ENCODE assay signal across 11 cellular contexts in the genomic region with DNA sequence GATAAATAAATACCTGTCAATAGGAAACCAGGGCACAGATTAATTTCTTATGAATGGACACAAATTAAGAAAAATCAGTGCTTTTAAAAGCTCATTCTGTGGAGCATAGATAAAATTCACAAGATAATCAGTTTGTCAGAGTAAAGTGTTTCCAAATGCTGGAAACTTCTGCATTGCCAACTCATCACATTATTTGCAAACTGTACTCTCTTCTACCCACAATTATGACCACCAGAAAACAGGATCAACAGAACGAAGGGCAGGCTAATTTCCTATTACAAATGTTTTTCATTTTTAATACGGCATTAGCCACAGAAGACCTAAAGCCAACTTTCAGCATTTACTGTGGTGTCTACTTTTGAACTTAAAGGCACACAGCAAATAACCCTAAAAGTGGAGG. TPM values are rescaled to one million over a fixed set of nuclear protein-coding genes. Genes with fewer than 3 reads are reported as not detected.
DNase-seq lines count a peak whose midpoint lies in the region; ATAC-seq and TF ChIP-seq lines count a peak whose summit lies in the region.
"Had no signal": no experiment of that assay in that cellular context is flagged by ENCODE, and none has a peak within 500 bp of the region (broad histone marks: within the 10 kb centered on the region; RNA-seq: fewer than 3 reads in every experiment).

No MANE protein-coding gene starts in this region.

- no peaks in the 10 kb centered on the region for H3K9me3 ChIP-seq in HUES48 (ENCODE audit: control insufficient read depth, insufficient read depth, low read length)
- H3K9me3 ChIP-seq in iPS-20b (ENCODE audit: insufficient read depth, low read depth, low read length), result no peaks in the 10 kb centered on the region
- H3K9me3 ChIP-seq in stomach smooth muscle (ENCODE audit: control insufficient read depth in 2 of 2, low read length in 2 of 2), result no peaks in the 10 kb centered on the region
- H3K9me3 ChIP-seq in mucosa of descending colon, result no peaks in the 10 kb centered on the region

- no peak for TF ChIP-seq CTCF in mucosa of descending colon (IDR thresholded peaks at IDR 0.05)

- intact Hi-C loops in mucosa of descending colon (cut with DNase I, micrococcal nuclease), result loop anchor here (10.0 kb wide), 2 partner anchors 59 to 139 kb away; no protein-coding TSS in a partner anchor

- H3K9ac ChIP-seq in HUES48 (ENCODE audit: low read depth, low read length) (peak overlapping the region; percentile 14; the same call in 1 of the 2 replicates), iPS-20b (ENCODE audit: low read depth, low read length) (peak overlapping the region; percentile 37; the same call in 1 of the 2 replicates), stomach smooth muscle (ENCODE audit: low read length in 2 of 2) (peak overlapping the region; percentile 87 to 89)

- H3K36me3 Mint-ChIP-seq in natural killer cell treated with Interleukin-12 subunit alpha and Interleukin-12 subunit beta and Interleukin-15 and Interleukin-18, amount 100 ng/mL, for 72 hours, result no peaks in the 10 kb centered on the region

- H3K27ac Mint-ChIP-seq in natural killer cell treated with Interleukin-12 subunit alpha and Interleukin-12 subunit beta and Interleukin-15 and Interleukin-18, amount 100 ng/mL, for 72 hours, result no peak overlapping the region
- H3K27ac Mint-ChIP-seq: activated naive CD4-positive, alpha-beta T cell treated with anti-CD3 and anti-CD28 coated beads for 36 hours had no signal

- ATAC-seq in mucosa of descending colon, result no peak
- no peak for ATAC-seq in natural killer cell treated with Interleukin-12 subunit alpha and Interleukin-12 subunit beta and Interleukin-15 and Interleukin-18, amount 100 ng/mL, for 72 hours

- peaks cover 47% of the 10 kb centered on the region for H3K4me1 ChIP-seq in HUES48 (ENCODE audit: control insufficient read depth, insufficient read depth, low read length)
- peaks cover 34% of the 10 kb centered on the region; the same call in 1 of the 2 replicates for H3K4me1 ChIP-seq in iPS-20b (ENCODE audit: insufficient read depth, low read length)
- peaks cover 56% of the 10 kb centered on the region for H3K4me1 ChIP-seq in stomach smooth muscle (ENCODE audit: control insufficient read depth, insufficient read depth, low read length)
- H3K4me1 ChIP-seq in mucosa of descending colon (ENCODE audit: low read depth), result peaks cover 14% of the 10 kb centered on the region

- H3K4me3 Mint-ChIP-seq in natural killer cell treated with Interleukin-12 subunit alpha and Interleukin-12 subunit beta and Interleukin-15 and Interleukin-18, amount 100 ng/mL, for 72 hours, result no peak overlapping the region
- H3K4me3 Mint-ChIP-seq: activated naive CD4-positive, alpha-beta T cell treated with anti-CD3 and anti-CD28 coated beads for 36 hours had no signal

- peak overlapping the region; percentile 71 for H3K4me3 ChIP-seq in HUES48 (ENCODE audit: low read depth, low read length)
- H3K4me3 ChIP-seq in iPS-20b (ENCODE audit: low read length), result peak overlapping the region; percentile 76
- peak overlapping the region; percentile 79 to 82 for H3K4me3 ChIP-seq in stomach smooth muscle (ENCODE audit: low read length in 2 of 2)
- no peak overlapping the region for H3K4me3 ChIP-seq in mucosa of descending colon
- H3K4me3 ChIP-seq: lung had no signal

- peaks cover 9 to 10% of the 10 kb centered on the region in 2 donors for H3K4me1 Mint-ChIP-seq in natural killer cell treated with Interleukin-12 subunit alpha and Interleukin-12 subunit beta and Interleukin-15 and Interleukin-18, amount 100 ng/mL, for 72 hours (ENCODE audit: low read depth in 2 of 2)

- peaks cover 13 to 14% of the 10 kb centered on the region in 2 donors for H3K27me3 Mint-ChIP-seq in natural killer cell treated with Interleukin-12 subunit alpha and Interleukin-12 subunit beta and Interleukin-15 and Interleukin-18, amount 100 ng/mL, for 72 hours

- H3K36me3 ChIP-seq in HUES48 (ENCODE audit: control insufficient read depth, insufficient read depth, low read length) (peaks cover 36% of the 10 kb centered on the region), iPS-20b (ENCODE audit: insufficient read depth, low read depth, low read length) (peaks cover 33% of the 10 kb centered on the region), stomach smooth muscle (ENCODE audit: control insufficient read depth in 2 of 2, insufficient read depth in 2 of 2, low read length in 2 of 2) (no peaks in the 10 kb centered on the region), mucosa of descending colon (ENCODE audit: low read depth) (no peaks in the 10 kb centered on the region)

- no peaks in the 10 kb centered on the region for H3K9me3 Mint-ChIP-seq in natural killer cell treated with Interleukin-12 subunit alpha and Interleukin-12 subunit beta and Interleukin-15 and Interleukin-18, amount 100 ng/mL, for 72 hours
- H3K9me3 Mint-ChIP-seq: activated naive CD4-positive, alpha-beta T cell treated with anti-CD3 and anti-CD28 coated beads for 36 hours had no signal

- no peak overlapping the region for H3K27ac ChIP-seq in HUES48 (ENCODE audit: low read depth, low read length)
- H3K27ac ChIP-seq in iPS-20b (ENCODE audit: low read length), result no peak overlapping the region
- peak overlapping the region; percentile 89 for H3K27ac ChIP-seq in stomach smooth muscle (ENCODE audit: low read length)

- no peaks in the 10 kb centered on the region for H3K27me3 ChIP-seq in HUES48 (ENCODE audit: control insufficient read depth, insufficient read depth, low read length)
- H3K27me3 ChIP-seq in iPS-20b (ENCODE audit: insufficient read depth, low read length), result 0 out of 2 replicates have a peak, but pooled peaks cover 5% of the 10 kb centered on the region
- no peaks in the 10 kb centered on the region for H3K27me3 ChIP-seq in stomach smooth muscle (ENCODE audit: control insufficient read depth in 1 of 2, insufficient read depth in 2 of 2, low read length in 2 of 2)

- DNase-seq in amniotic epithelial cell (ENCODE audit: low read depth), result peak; percentile 52
- DNase-seq in mucosa of descending colon, result no peak
- no peak for DNase-seq in natural killer cell treated with Interleukin-12 subunit alpha and Interleukin-12 subunit beta and Interleukin-15 and Interleukin-18, amount 100 ng/mL, for 72 hours (ENCODE audit: low spot score)
- DNase-seq in NCI-H146 treated with DMSO at 0.1 percent for 48 hours (lab: John Stamatoyannopoulos, UW; ENCODE audit: unreplicated experiment), result no peak
- DNase-seq in KG1 (lab: John Stamatoyannopoulos, UW), result no peak
- DNase-seq: activated naive CD4-positive, alpha-beta T cell treated with anti-CD3 and anti-CD28 coated beads for 36 hours; NCI-H1436 treated with DMSO at 0.1 percent for 48 hours had no signal

RNA-seq across cellular contexts. Expression of a gene that starts 6.0 kb away (rescaled TPM):
- total RNA-seq in mucosa of descending colon, result 10 to 100 TPM in 2 of 3 donors, 1 to 10 TPM in 1; 8.1 to 29.0 (median 13.5) TPM
- under 1 TPM; 0.21 to 0.39 TPM for total RNA-seq in natural killer cell treated with Interleukin-12 subunit alpha and Interleukin-12 subunit beta and Interleukin-15 and Interleukin-18, amount 100 ng/mL, for 72 hours

RNA-seq across cellular contexts. Expression of a gene that starts 42.2 kb away (rescaled TPM):
- total RNA-seq in mucosa of descending colon, result 10 to 100 TPM; 28.7 to 41.6 (median 30.5) TPM
- total RNA-seq in natural killer cell treated with Interleukin-12 subunit alpha and Interleukin-12 subunit beta and Interleukin-15 and Interleukin-18, amount 100 ng/mL, for 72 hours, result 10 to 100 TPM; 40.1 to 43.3 TPM

Comparison
In these comparisons a context has a peak if more than half of its experiments do, and no peak if none do; other contexts are left out.
1. H3K9ac ChIP-seq: peak in every context shown above with its lines; median percentile 88 in stomach smooth muscle; 37 in iPS-20b; 14 in HUES48.
2. RNA of a gene that starts 6.0 kb away (total RNA-seq): 8.1 to 29.0 TPM in mucosa of descending colon; 0.21 to 0.39 TPM in natural killer cell treated with Interleukin-12 subunit alpha and Interleukin-12 subunit beta and Interleukin-15 and Interleukin-18, amount 100 ng/mL, for 72 hours; every median in the first group is over 4 times any median in the second.